Comparison of ENCODE assay signal across 19 cellular contexts in the genomic region with DNA sequence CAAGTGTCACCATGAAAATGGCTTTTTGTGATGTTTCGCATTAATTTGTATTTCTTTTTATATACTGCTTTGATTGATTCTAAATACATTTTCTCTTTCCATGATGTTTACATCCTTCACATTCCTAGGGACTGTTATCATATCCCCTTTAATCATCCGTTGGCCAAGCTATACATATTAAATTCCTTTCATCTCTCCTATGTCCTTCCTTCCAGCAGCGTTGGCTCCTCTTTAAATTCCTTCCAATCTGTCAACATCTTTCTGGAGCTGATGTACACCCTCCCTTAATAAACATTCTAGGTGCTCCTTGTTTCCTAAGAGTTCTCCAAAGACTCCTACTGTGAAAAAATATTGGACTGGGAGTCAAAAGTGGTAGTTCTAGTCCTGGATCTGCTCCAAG.
DNase-seq lines count a peak whose midpoint lies in the region; ATAC-seq and TF ChIP-seq lines count a peak whose summit lies in the region.
"Had no signal": no experiment of that assay in that cellular context is flagged by ENCODE, and none has a peak within 500 bp of the region (broad histone marks: within the 10 kb centered on the region; RNA-seq: fewer than 3 reads in every experiment).

No MANE protein-coding gene starts in this region.

- no TSS peak for BruUV-seq in PC-3 (replicated peaks; lab: Mats Ljungman, UMichigan)

- H3K4me1 Mint-ChIP-seq in mesothelial cell of epicardium (peaks cover 53% of the 10 kb centered on the region), progenitor cell of endocrine pancreas (ENCODE audit: low read depth) (peaks cover 35% of the 10 kb centered on the region)

- DNase-seq in EL = peak; percentile 84
- peak; percentile 94 for DNase-seq in PC-3
- peak; percentile 75 for DNase-seq in choroid plexus epithelial cell (ENCODE audit: low read depth)
- DNase-seq in mesothelial cell of epicardium (ENCODE audit: low spot score in 2 of 2, unreplicated experiment in 2 of 2) = no peak
- no peak for DNase-seq in stimulated activated CD4-positive, alpha-beta T cell treated with anti-CD3 and anti-CD28 coated beads, Interleukin-15, amount 100 ng/mL, for 24 hours
- DNase-seq in progenitor cell of endocrine pancreas (ENCODE audit: low spot score, unreplicated experiment) = no peak
- DNase-seq in NCI-H2196 (lab: John Stamatoyannopoulos, UW; ENCODE audit: unreplicated experiment) = no peak
- DNase-seq in heart left ventricle = no peak
- DNase-seq: activated effector memory CD4-positive, alpha-beta T cell treated with Interleukin-2 at 50 U/mL for 16 hours; C1 segment of cervical spinal cord; DMS153; endodermal cell; head of caudate nucleus; KG1; NCI-H1417 treated with DMSO at 0.1 percent for 48 hours; NCI-H446 treated with DMSO at 0.1 percent for 48 hours; ovary; stimulated activated naive CD8-positive, alpha-beta T cell treated with anti-CD3 and anti-CD28 coated beads, Interleukin-15, Interleukin-2, amounts not matched to agents 100 U/mL and 50 U/mL, for 24 hours; uterus had no signal

- no peaks in the 10 kb centered on the region; the same call in 1 of the 2 replicates for H3K36me3 ChIP-seq in PC-3 (ENCODE audit: low read depth, low read length)
- H3K36me3 ChIP-seq in heart left ventricle = no peaks in the 10 kb centered on the region
- H3K36me3 ChIP-seq: ovary, uterus had no signal

- H2AFZ ChIP-seq in PC-3 (ENCODE audit: low read length) = no peak overlapping the region

- H3F3A ChIP-seq in PC-3 (ENCODE audit: low read length, unreplicated experiment) = peaks cover 18% of the 10 kb centered on the region

- H3K9ac ChIP-seq in PC-3 (ENCODE audit: low read length) = no peak overlapping the region

- H3K27me3 ChIP-seq in PC-3 (ENCODE audit: low read length) = no peaks in the 10 kb centered on the region
- H3K27me3 ChIP-seq in heart left ventricle = no peaks in the 10 kb centered on the region
- H3K27me3 ChIP-seq: ovary, uterus had no signal

- H4K20me1 ChIP-seq in PC-3 (ENCODE audit: low read length) = 0 out of 2 replicates have a peak, but pooled peaks cover 4% of the 10 kb centered on the region

- WGBS in heart left ventricle, 4 donors = 43 to 61% (median 52%) methylated on average over 3 of the region's 3 CpGs

- peak; percentile 55 for ATAC-seq in PC-3
- ATAC-seq in heart left ventricle = no peak
- ATAC-seq: stimulated activated naive CD8-positive, alpha-beta T cell treated with anti-CD3 and anti-CD28 coated beads, Interleukin-15, Interleukin-2, amounts not matched to agents 100 U/mL and 50 U/mL, for 24 hours had no signal

- H3K4me3 ChIP-seq in PC-3 (ENCODE audit: low read length) (peak overlapping the region; percentile 31; the same call in 1 of the 2 replicates), choroid plexus epithelial cell (ENCODE audit: low read depth, low read length) (no peak overlapping the region), heart left ventricle (no peak overlapping the region)
- H3K4me3 ChIP-seq: ovary, uterus had no signal

- intact Hi-C loops in PC-3 (cut with micrococcal nuclease) = loop anchor here (1.0 kb wide), 2 partner anchors 59 to 84 kb away; no protein-coding TSS in a partner anchor
- intact Hi-C loops in heart left ventricle (cut with DNase I) = loop anchor here in 4 of 10 donors (10.0 kb wide), 3 partner anchors 88 to 208 kb away; a partner anchor contains a TSS

- peak overlapping the region; percentile 66 for H3K27ac ChIP-seq in PC-3 (ENCODE audit: low read length)
- H3K27ac ChIP-seq in heart left ventricle = no peak overlapping the region
- H3K27ac ChIP-seq: ovary, uterus had no signal

- peak overlapping the region; percentile 68 for H3K4me2 ChIP-seq in PC-3 (ENCODE audit: low read length)

- peaks cover 69% of the 10 kb centered on the region for H3K4me1 ChIP-seq in PC-3 (ENCODE audit: insufficient read depth, low read length)
- H3K4me1 ChIP-seq in heart left ventricle = peaks cover 0 to 4% (median 0%) of the 10 kb centered on the region in 12 donors
- H3K4me1 ChIP-seq: uterus had no signal

- H3K9me2 ChIP-seq in PC-3 (replicated peaks; ENCODE audit: low read length) = no peaks in the 10 kb centered on the region

- TF ChIP-seq CTCF in PC-3 (conservative IDR thresholded peaks at IDR 0.05; ENCODE audit: low read depth, low read length) = no peak
- TF ChIP-seq CTCF in choroid plexus epithelial cell (conservative IDR thresholded peaks at IDR 0.05; ENCODE audit: low read depth, low read length) = no peak
- TF ChIP-seq CTCF in mesothelial cell of epicardium (IDR thresholded peaks at IDR 0.05; ENCODE audit: unreplicated experiment) = no peak
- no peak for TF ChIP-seq CTCF in progenitor cell of endocrine pancreas (IDR thresholded peaks at IDR 0.05; ENCODE audit: unreplicated experiment)
- TF ChIP-seq CTCF in heart left ventricle (IDR thresholded peaks at IDR 0.05) = no peak

- H3K4me3 Mint-ChIP-seq in mesothelial cell of epicardium (no peak overlapping the region), progenitor cell of endocrine pancreas (ENCODE audit: low read depth) (no peak overlapping the region)
- H3K4me3 Mint-ChIP-seq: endodermal cell had no signal

- POLR2A ChIA-PET in PC-3 (lab: Charles Lee; ENCODE audit: unreplicated experiment) = interaction anchor here (0.6 to 1.0 kb wide), 6 partner anchors 10 to 85 kb away, joined by 3 to 8 read pairs (median 3); no protein-coding TSS in a partner anchor

- H3K9me3 Mint-ChIP-seq in mesothelial cell of epicardium (no peaks in the 10 kb centered on the region), progenitor cell of endocrine pancreas (ENCODE audit: low read depth) (no peaks in the 10 kb centered on the region)
- H3K9me3 Mint-ChIP-seq: endodermal cell had no signal

- TF ChIP-seq POLR2A in heart left ventricle (IDR thresholded peaks at IDR 0.05) = no peak

- no peaks in the 10 kb centered on the region for H3K27me3 Mint-ChIP-seq in mesothelial cell of epicardium (ENCODE audit: low read depth)
- H3K27me3 Mint-ChIP-seq in progenitor cell of endocrine pancreas = no peaks in the 10 kb centered on the region

- H3K27ac Mint-ChIP-seq in mesothelial cell of epicardium (peak overlapping the region; percentile 14), progenitor cell of endocrine pancreas (no peak overlapping the region)

- H3K79me2 ChIP-seq in PC-3 (ENCODE audit: low read length) = peaks cover 91% of the 10 kb centered on the region

- no peaks in the 10 kb centered on the region for H3K9me3 ChIP-seq in PC-3 (ENCODE audit: low read length)
- no peaks in the 10 kb centered on the region for H3K9me3 ChIP-seq in heart left ventricle
- H3K9me3 ChIP-seq: ovary, uterus had no signal

- CTCF ChIA-PET in PC-3 (lab: Charles Lee) = interaction anchor here (1.0 kb wide), 2 partner anchors 31 to 77 kb away, joined by 3 to 5 read pairs; no protein-coding TSS in a partner anchor

- H3K36me3 Mint-ChIP-seq in mesothelial cell of epicardium = no peaks in the 10 kb centered on the region
- H3K36me3 Mint-ChIP-seq in progenitor cell of endocrine pancreas (ENCODE audit: insufficient read depth) = peaks cover 2% of the 10 kb centered on the region

Comparison
In these comparisons a context has a peak if more than half of its experiments do, and no peak if none do; other contexts are left out.
1. DNase-seq: peak in EL (single experiment), PC-3 (single experiment) and choroid plexus epithelial cell (single experiment); none in mesothelial cell of epicardium (0 of 2), stimulated activated CD4-positive, alpha-beta T cell treated with anti-CD3 and anti-CD28 coated beads, Interleukin-15, amount 100 ng/mL, for 24 hours (single experiment), progenitor cell of endocrine pancreas (single experiment), NCI-H2196 (single experiment) and heart left ventricle (0 of 5).